35 cellular contexts compared by ENCODE assay signal in genomic region chr3:22326305-22326704, GRCh38.
"Had no signal": no experiment of that assay in that cellular context is flagged by ENCODE, and none has a peak within 500 bp of the region (broad histone marks: within the 10 kb centered on the region; RNA-seq: fewer than 3 reads in every experiment).

No MANE protein-coding gene starts in this region.

- H3K27ac ChIP-seq: adrenal gland, body of pancreas, brain microvascular endothelial cell, breast epithelium, WERI-Rb-1 had no signal

- H3K36me3 ChIP-seq: adrenal gland, brain microvascular endothelial cell, breast epithelium, WERI-Rb-1 had no signal

- H3K27ac Mint-ChIP-seq: activated B cell treated with CpG ODN at 0.5 μM for 24 hours; activated CD4-positive, alpha-beta memory T cell treated with anti-CD3 and anti-CD28 coated beads for 36 hours; activated CD4-positive, alpha-beta T cell treated with anti-CD3 and anti-CD28 coated beads, Interleukin-2, amount 10 ng/mL, durations not matched to agents 24 days and 14 days; activated CD8-positive, alpha-beta T cell treated with anti-CD3 and anti-CD28 coated beads for 36 hours; activated naive CD4-positive, alpha-beta T cell treated with anti-CD3 and anti-CD28 coated beads for 36 hours; activated naive CD4-positive, alpha-beta T cell treated with anti-CD3 and anti-CD28 coated beads, Interleukin-2, amount 50 U/mL, for 72 hours; activated naive CD8-positive, alpha-beta T cell treated with anti-CD3 and anti-CD28 coated beads for 36 hours; activated T-cell treated with anti-CD3 and anti-CD28 coated beads, Interleukin-2, amount 50 U/mL, for 72 hours; activated T-helper 1 cell treated with anti-CD3 and anti-CD28 coated beads, Interleukin-12 subunit alpha, Interleukin-12 subunit beta, Interleukin-2, Interleukin-4 antibody, amounts not matched to agents 30 ng/mL and 10 ng/mL and 1 ng/mL, durations not matched to agents 14 hours and 24 hours and 36 hours; activated T-helper 17 cell treated with anti-CD3 and anti-CD28 coated beads, Interleukin-2, amount 50 U/mL, for 72 hours; T-cell; T-helper 1 cell treated with Interleukin-12 subunit alpha and Interleukin-12 subunit beta and Interleukin-4 antibody, amounts not matched to agents 30 μg/mL and 1 μg/mL, for 36 hours; T-helper 2 cell treated with Interferon-gamma antibody and Interleukin-4, amounts not matched to agents 5 μg/mL and 100 μg/mL, for 36 hours had no signal

- H3K4me1 ChIP-seq: adrenal gland, body of pancreas, breast epithelium had no signal

- H3K4me3 Mint-ChIP-seq: activated B cell treated with CpG ODN at 0.5 μM for 24 hours; activated CD4-positive, alpha-beta memory T cell treated with anti-CD3 and anti-CD28 coated beads for 36 hours; activated CD4-positive, alpha-beta T cell treated with anti-CD3 and anti-CD28 coated beads, Interleukin-2, amount 10 ng/mL, durations not matched to agents 24 days and 14 days; activated CD8-positive, alpha-beta T cell treated with anti-CD3 and anti-CD28 coated beads for 36 hours; activated naive CD4-positive, alpha-beta T cell treated with anti-CD3 and anti-CD28 coated beads for 36 hours; activated naive CD8-positive, alpha-beta T cell treated with anti-CD3 and anti-CD28 coated beads for 36 hours; activated T-cell treated with anti-CD3 and anti-CD28 coated beads, Interleukin-2, amount 50 U/mL, for 4 hours; activated T-cell treated with anti-CD3 and anti-CD28 coated beads, Interleukin-2, amount 50 U/mL, for 72 hours; activated T-helper 1 cell treated with anti-CD3 and anti-CD28 coated beads, Interleukin-12 subunit alpha, Interleukin-12 subunit beta, Interleukin-2, Interleukin-4 antibody, amounts not matched to agents 30 ng/mL and 10 ng/mL and 1 ng/mL, durations not matched to agents 14 hours and 24 hours and 36 hours; activated T-helper 17 cell treated with anti-CD3 and anti-CD28 coated beads, Interleukin-2, amount 50 U/mL, for 72 hours; T-cell; T-helper 1 cell treated with Interleukin-12 subunit alpha and Interleukin-12 subunit beta and Interleukin-4 antibody, amounts not matched to agents 30 μg/mL and 1 μg/mL, for 36 hours; T-helper 2 cell treated with Interferon-gamma antibody and Interleukin-4, amounts not matched to agents 5 μg/mL and 100 μg/mL, for 36 hours had no signal

- ATAC-seq: activated CD8-positive, alpha-beta T cell treated with anti-CD3 and anti-CD28 coated beads for 36 hours; activated naive CD4-positive, alpha-beta T cell treated with anti-CD3 and anti-CD28 coated beads, Interleukin-2, amount 50 U/mL, for 72 hours; activated T-cell treated with anti-CD3 and anti-CD28 coated beads, Interleukin-2, amount 50 U/mL, for 4 hours; activated T-cell treated with anti-CD3 and anti-CD28 coated beads, Interleukin-2, amount 50 U/mL, for 72 hours; activated T-helper 17 cell treated with anti-CD3 and anti-CD28 coated beads, Interleukin-2, amount 50 U/mL, for 72 hours; body of pancreas; T-cell had no signal

- H3K9me3 Mint-ChIP-seq: activated CD4-positive, alpha-beta T cell treated with anti-CD3 and anti-CD28 coated beads, Interleukin-2, amount 10 ng/mL, durations not matched to agents 24 days and 14 days; activated CD8-positive, alpha-beta T cell treated with anti-CD3 and anti-CD28 coated beads for 36 hours; activated naive CD8-positive, alpha-beta T cell treated with anti-CD3 and anti-CD28 coated beads for 36 hours; activated T-helper 1 cell treated with anti-CD3 and anti-CD28 coated beads, Interleukin-12 subunit alpha, Interleukin-12 subunit beta, Interleukin-2, Interleukin-4 antibody, amounts not matched to agents 30 ng/mL and 10 ng/mL and 1 ng/mL, durations not matched to agents 14 hours and 24 hours and 36 hours; T-helper 1 cell treated with Interleukin-12 subunit alpha and Interleukin-12 subunit beta and Interleukin-4 antibody, amounts not matched to agents 30 μg/mL and 1 μg/mL, for 36 hours had no signal

- H3K4me3 ChIP-seq: adrenal gland, body of pancreas, breast epithelium had no signal

- DNase-seq: activated B cell treated with CpG ODN at 0.5 μM for 24 hours; activated CD4-positive, alpha-beta memory T cell treated with anti-CD3 and anti-CD28 coated beads for 36 hours; activated CD4-positive, alpha-beta T cell treated with anti-CD3 and anti-CD28 coated beads for 4 hours; activated CD4-positive, alpha-beta T cell treated with anti-CD3 and anti-CD28 coated beads, Interleukin-2, amount 10 ng/mL, durations not matched to agents 24 days and 14 days; activated CD4-positive, alpha-beta T cell treated with anti-CD3 and anti-CD28 coated beads, Interleukin-2, amount 50 U/mL, for 1 hour; activated CD4-positive, alpha-beta T cell treated with anti-CD3 and anti-CD28 coated beads, Interleukin-2, amount 50 U/mL, for 4 hours; activated CD4-positive, CD25-positive, alpha-beta regulatory T cell treated with anti-CD3 and anti-CD28 coated beads, Interleukin-2, amount 50 U/mL, for 72 hours; activated CD8-positive, alpha-beta memory T cell treated with anti-CD3 and anti-CD28 coated beads, Interleukin-2, amount 50 U/mL, for 4 hours; activated CD8-positive, alpha-beta T cell treated with anti-CD3 and anti-CD28 coated beads for 36 hours; activated effector memory CD4-positive, alpha-beta T cell treated with anti-CD3 and anti-CD28 coated beads, Interleukin-2, amount 50 U/mL, for 16 hours; activated gamma-delta T cell treated with Interleukin-2 at 50 U/mL for 16 hours; activated naive CD4-positive, alpha-beta T cell; activated naive CD4-positive, alpha-beta T cell treated with anti-CD3 and anti-CD28 coated beads for 36 hours; activated naive CD4-positive, alpha-beta T cell treated with anti-CD3 and anti-CD28 coated beads, Interleukin-2, amount 50 U/mL, for 16 hours; activated naive CD8-positive, alpha-beta T cell treated with anti-CD3 and anti-CD28 coated beads for 36 hours; activated T-cell treated with anti-CD3 and anti-CD28 coated beads for 4 hours; activated T-cell treated with anti-CD3 and anti-CD28 coated beads, Interleukin-2, amount 50 U/mL, for 1 hour; activated T-cell treated with anti-CD3 and anti-CD28 coated beads, Interleukin-2, amount 50 U/mL, for 4 hours; activated T-cell treated with anti-CD3 and anti-CD28 coated beads, Interleukin-2, amount 50 U/mL, for 72 hours; adrenal gland; amniotic stem cell; aorta; body of pancreas; brain microvascular endothelial cell; central memory CD4-positive, alpha-beta T cell; T-cell; T-helper 2 cell; T-helper 9 cell; WERI-Rb-1 had no signal

- H3K9me3 ChIP-seq: adrenal gland, body of pancreas, breast epithelium had no signal

- H3K4me1 Mint-ChIP-seq: activated B cell treated with CpG ODN at 0.5 μM for 24 hours; activated CD4-positive, alpha-beta T cell treated with anti-CD3 and anti-CD28 coated beads, Interleukin-2, amount 10 ng/mL, durations not matched to agents 24 days and 14 days; activated naive CD8-positive, alpha-beta T cell treated with anti-CD3 and anti-CD28 coated beads for 36 hours; activated T-helper 17 cell treated with anti-CD3 and anti-CD28 coated beads, Interleukin-2, amount 50 U/mL, for 72 hours; T-cell had no signal

- H3K36me3 Mint-ChIP-seq: activated CD4-positive, alpha-beta memory T cell treated with anti-CD3 and anti-CD28 coated beads for 36 hours; activated naive CD4-positive, alpha-beta T cell treated with anti-CD3 and anti-CD28 coated beads, Interleukin-2, amount 50 U/mL, for 72 hours; activated naive CD8-positive, alpha-beta T cell treated with anti-CD3 and anti-CD28 coated beads for 36 hours; T-cell had no signal

- H3K27me3 Mint-ChIP-seq: activated B cell treated with CpG ODN at 0.5 μM for 24 hours; activated CD4-positive, alpha-beta memory T cell treated with anti-CD3 and anti-CD28 coated beads for 36 hours; activated CD4-positive, alpha-beta T cell treated with anti-CD3 and anti-CD28 coated beads, Interleukin-2, amount 10 ng/mL, durations not matched to agents 24 days and 14 days; activated CD8-positive, alpha-beta T cell treated with anti-CD3 and anti-CD28 coated beads for 36 hours; activated naive CD8-positive, alpha-beta T cell treated with anti-CD3 and anti-CD28 coated beads for 36 hours; activated T-helper 17 cell treated with anti-CD3 and anti-CD28 coated beads, Interleukin-2, amount 50 U/mL, for 72 hours; T-cell had no signal

- H3K27me3 ChIP-seq: adrenal gland, body of pancreas, brain microvascular endothelial cell, breast epithelium had no signal
